Comparison of ENCODE assay signal across 4 cellular contexts in the genomic region with DNA sequence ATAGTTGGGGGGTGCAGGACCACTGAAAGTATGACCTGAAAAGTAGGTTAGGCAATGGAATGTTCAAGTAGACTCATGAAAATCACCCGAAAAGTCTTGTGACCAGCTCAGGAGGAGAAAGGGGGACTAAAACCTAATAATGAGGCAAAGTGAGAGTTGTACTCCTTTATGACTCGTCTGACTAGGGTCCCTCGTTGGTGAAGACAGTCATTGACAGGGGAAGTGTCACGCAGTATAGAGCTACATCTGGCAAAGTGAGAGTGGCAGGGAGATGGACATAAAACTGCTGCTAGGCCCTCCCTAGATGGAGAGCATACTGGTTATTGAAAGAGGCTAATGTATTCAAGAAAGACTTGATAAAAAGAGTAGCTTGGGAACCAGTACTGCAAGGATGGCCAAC. TPM values are rescaled to one million over a fixed set of nuclear protein-coding genes. Genes with fewer than 3 reads are reported as not detected.
"Had no signal": no experiment of that assay in that cellular context is flagged by ENCODE, and none has a peak within 500 bp of the region (broad histone marks: within the 10 kb centered on the region; RNA-seq: fewer than 3 reads in every experiment).

No MANE protein-coding gene starts in this region.

- ATAC-seq: GM12878 had no signal

- DNase-seq: GDM1, GF-D8 had no signal

RNA-seq across cellular contexts. Expression of a gene that starts 20.5 kb away (rescaled TPM):
- total RNA-seq: G401, GM12878 had no signal

RNA-seq across cellular contexts. Expression of a gene that starts 33.0 kb away (rescaled TPM):
- total RNA-seq: G401, GM12878 had no signal
